18 cellular contexts compared by ENCODE assay signal in the genomic region with DNA sequence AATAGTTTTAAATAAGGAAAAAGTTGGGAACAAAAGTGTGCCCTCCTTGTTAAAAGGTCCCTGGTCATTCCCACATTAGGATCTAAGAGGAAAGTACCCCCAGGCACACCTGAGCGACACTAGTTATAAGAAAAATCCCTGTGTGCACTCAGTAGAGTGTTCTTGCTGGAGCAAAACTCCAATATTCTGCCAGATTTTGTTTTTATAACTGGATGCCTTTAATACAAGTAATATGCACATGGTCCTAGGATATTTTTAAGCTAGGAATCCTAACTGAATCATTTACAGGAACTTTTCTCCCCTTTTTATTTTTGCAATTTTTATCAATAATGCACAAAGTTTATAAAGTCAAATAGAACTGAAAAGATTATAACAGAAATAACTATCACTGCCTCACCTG.
DNase-seq lines count a peak whose midpoint lies in the region; ATAC-seq lines count a peak whose summit lies in the region.
"Had no signal": no experiment of that assay in that cellular context is flagged by ENCODE, and none has a peak within 500 bp of the region (broad histone marks: within the 10 kb centered on the region; RNA-seq: fewer than 3 reads in every experiment).

No MANE protein-coding gene starts in this region.

- H3K79me2 ChIP-seq in ACC112 (ENCODE audit: control insufficient read depth, insufficient read depth, low read length, unreplicated experiment) = no peaks in the 10 kb centered on the region

- no peaks in the 10 kb centered on the region for H3K9me3 Mint-ChIP-seq in stimulated activated naive B cell treated with anti-CD40 and anti-IgM and Interleukin-4, amounts not matched to agents 10 μg/mL and 1 μg/mL and 100 μg/mL, for 72 hours
- H3K9me3 Mint-ChIP-seq: CD8-positive, alpha-beta T cell had no signal

- H3K36me3 ChIP-seq in ACC112 (ENCODE audit: insufficient read depth, low read length) (peaks cover 10% of the 10 kb centered on the region), adipocyte (ENCODE audit: control insufficient read depth, insufficient read depth, low read length, severe bottlenecking) (peaks cover 31% of the 10 kb centered on the region)

- intact Hi-C loops in posterior cingulate gyrus (cut with DNase I) = no loop called here

- H3K27me3 ChIP-seq in ACC112 (ENCODE audit: insufficient read depth, low read length) (no peaks in the 10 kb centered on the region), adipocyte (replicated peaks; ENCODE audit: control insufficient read depth, insufficient read depth, low read length) (no peaks in the 10 kb centered on the region)
- H3K27me3 ChIP-seq: BLaER1 had no signal

- H2AFZ ChIP-seq in ACC112 (ENCODE audit: low read length, unreplicated experiment) = no peak overlapping the region

- H3K4me3 ChIP-seq in ACC112 (ENCODE audit: low read depth, low read length) (peak overlapping the region; percentile 8), adipocyte (ENCODE audit: low read length) (peak overlapping the region; percentile 41)
- H3K4me3 ChIP-seq: BLaER1 had no signal

- peak; percentile 21 for DNase-seq in HCEC 1CT
- DNase-seq in adipocyte (ENCODE audit: low read depth) = peak; percentile 48
- peak; percentile 60 for DNase-seq in fibroblast of peridontal ligament (ENCODE audit: extremely low read depth)
- DNase-seq in stimulated activated naive B cell treated with anti-CD40 and anti-IgM and Interleukin-4, amounts not matched to agents 10 μg/mL and 1 μg/mL and 100 μg/mL, for 72 hours = no peak
- DNase-seq in posterior cingulate gyrus = no peak
- no peak for DNase-seq in Ammon's horn (ENCODE audit: low spot score)
- no peak for DNase-seq in superior temporal gyrus (ENCODE audit: extremely low spot score)
- DNase-seq: 8988T; CD8-positive, alpha-beta T cell; NCI-H1694 treated with DMSO at 0.1 percent for 48 hours; NCI-H510A treated with DMSO at 0.1 percent for 48 hours; NCI-H774; OCI-M1; Right ventricle myocardium superior had no signal

- H3K27ac ChIP-seq in ACC112 (ENCODE audit: low read depth, low read length) = no peak overlapping the region
- H3K27ac ChIP-seq: BLaER1, HL-60 had no signal

- H3K27ac Mint-ChIP-seq in stimulated activated naive B cell treated with anti-CD40 and anti-IgM and Interleukin-4, amounts not matched to agents 10 μg/mL and 1 μg/mL and 100 μg/mL, for 72 hours = no peak overlapping the region
- H3K27ac Mint-ChIP-seq: CD8-positive, alpha-beta T cell had no signal

- no peak for ATAC-seq in stimulated activated naive B cell treated with anti-CD40 and anti-IgM and Interleukin-4, amounts not matched to agents 10 μg/mL and 1 μg/mL and 100 μg/mL, for 72 hours (replicated peaks)
- ATAC-seq: CD8-positive, alpha-beta T cell; HCT116 had no signal

- peaks cover 27 to 32% of the 10 kb centered on the region in 2 donors for H3K36me3 Mint-ChIP-seq in stimulated activated naive B cell treated with anti-CD40 and anti-IgM and Interleukin-4, amounts not matched to agents 10 μg/mL and 1 μg/mL and 100 μg/mL, for 72 hours

- H3K4me3 Mint-ChIP-seq in stimulated activated naive B cell treated with anti-CD40 and anti-IgM and Interleukin-4, amounts not matched to agents 10 μg/mL and 1 μg/mL and 100 μg/mL, for 72 hours = no peak overlapping the region
- H3K4me3 Mint-ChIP-seq: CD8-positive, alpha-beta T cell had no signal

- H3K9me3 ChIP-seq in adipocyte (ENCODE audit: control insufficient read depth, low read length) = no peaks in the 10 kb centered on the region
- H3K9me3 ChIP-seq: BLaER1 had no signal

- H3K4me1 Mint-ChIP-seq in stimulated activated naive B cell treated with anti-CD40 and anti-IgM and Interleukin-4, amounts not matched to agents 10 μg/mL and 1 μg/mL and 100 μg/mL, for 72 hours = peaks cover 0 to 1% of the 10 kb centered on the region in 2 donors

- no peak overlapping the region for H3K9ac ChIP-seq in adipocyte (ENCODE audit: low read length)
- H3K9ac ChIP-seq: BLaER1 had no signal

- no peaks in the 10 kb centered on the region for H3K27me3 Mint-ChIP-seq in stimulated activated naive B cell treated with anti-CD40 and anti-IgM and Interleukin-4, amounts not matched to agents 10 μg/mL and 1 μg/mL and 100 μg/mL, for 72 hours

- peaks cover 4% of the 10 kb centered on the region for H3K4me1 ChIP-seq in ACC112 (ENCODE audit: control insufficient read depth, insufficient read depth, low read length, unreplicated experiment)
- H3K4me1 ChIP-seq in adipocyte (ENCODE audit: control insufficient read depth, insufficient read depth, low read length) = peaks cover 13% of the 10 kb centered on the region
- H3K4me1 ChIP-seq: BLaER1 had no signal

Comparison
In these comparisons a context has a peak if more than half of its experiments do, and no peak if none do; other contexts are left out.
1. DNase-seq: peak in HCEC 1CT (single experiment), adipocyte (single experiment) and fibroblast of peridontal ligament (single experiment); none in stimulated activated naive B cell treated with anti-CD40 and anti-IgM and Interleukin-4, amounts not matched to agents 10 μg/mL and 1 μg/mL and 100 μg/mL, for 72 hours (single experiment), posterior cingulate gyrus (0 of 10), Ammon's horn (single experiment) and superior temporal gyrus (single experiment).